ENCODE assay signal across 21 cellular contexts in genomic region chrX:39399387-39399786, GRCh38.
"Had no signal": no experiment of that assay in that cellular context is flagged by ENCODE, and none has a peak within 500 bp of the region (broad histone marks: within the 10 kb centered on the region; RNA-seq: fewer than 3 reads in every experiment).

No MANE protein-coding gene starts in this region.

- H2AFZ ChIP-seq: parathyroid adenoma had no signal

- H3K4me1 ChIP-seq: body of pancreas, parathyroid adenoma, thyroid gland had no signal

- H3K79me2 ChIP-seq: parathyroid adenoma had no signal

- H3K36me3 ChIP-seq: heart right ventricle, thyroid gland, upper lobe of left lung, WERI-Rb-1 had no signal

- DNase-seq: activated CD4-positive, alpha-beta T cell treated with anti-CD3 and anti-CD28 coated beads for 48 hours; activated CD4-positive, alpha-beta T cell treated with anti-CD3 and anti-CD28 coated beads, Interleukin-2, amount 50 U/mL, for 48 hours; activated CD8-positive, alpha-beta memory T cell treated with anti-CD3 and anti-CD28 coated beads for 24 hours; activated effector memory CD4-positive, alpha-beta T cell treated with Interleukin-2 at 50 U/mL for 16 hours; activated naive CD4-positive, alpha-beta T cell treated with Interleukin-2 at 50 U/mL for 16 hours; effector memory CD8-positive, alpha-beta T cell; foreskin fibroblast; kidney glomerular epithelial cell; midbrain; naive thymus-derived CD4-positive, alpha-beta T cell; stimulated activated CD4-positive, alpha-beta T cell treated with anti-CD3 and anti-CD28 coated beads, Interleukin-4, amount 100 ng/mL, for 1 hour; stimulated activated naive CD8-positive, alpha-beta T cell treated with anti-CD3 and anti-CD28 coated beads, Interleukin-15, Interleukin-2, amounts not matched to agents 100 U/mL and 50 U/mL, for 24 hours; T-helper 17 cell; T1000; upper lobe of left lung; WERI-Rb-1 had no signal

- ATAC-seq: activated CD4-positive, CD25-positive, alpha-beta regulatory T cell treated with anti-CD3 and anti-CD28 coated beads, Interleukin-2, amount 50 U/mL, for 24 hours; body of pancreas; effector memory CD8-positive, alpha-beta T cell; naive thymus-derived CD4-positive, alpha-beta T cell; stimulated activated naive CD8-positive, alpha-beta T cell treated with anti-CD3 and anti-CD28 coated beads, Interleukin-15, Interleukin-2, amounts not matched to agents 100 U/mL and 50 U/mL, for 24 hours; T-helper 17 cell had no signal

- H3K9me3 ChIP-seq: body of pancreas, heart right ventricle, thyroid gland, upper lobe of left lung had no signal

- H3K9ac ChIP-seq: parathyroid adenoma had no signal

- H3K27me3 ChIP-seq: body of pancreas, thyroid gland, upper lobe of left lung had no signal

- H3K4me3 ChIP-seq: body of pancreas, heart right ventricle, thyroid gland, upper lobe of left lung had no signal

- H3K27ac ChIP-seq: body of pancreas, parathyroid adenoma, thyroid gland, WERI-Rb-1 had no signal
